ENCODE assay signal across 37 cellular contexts in the genomic region with DNA sequence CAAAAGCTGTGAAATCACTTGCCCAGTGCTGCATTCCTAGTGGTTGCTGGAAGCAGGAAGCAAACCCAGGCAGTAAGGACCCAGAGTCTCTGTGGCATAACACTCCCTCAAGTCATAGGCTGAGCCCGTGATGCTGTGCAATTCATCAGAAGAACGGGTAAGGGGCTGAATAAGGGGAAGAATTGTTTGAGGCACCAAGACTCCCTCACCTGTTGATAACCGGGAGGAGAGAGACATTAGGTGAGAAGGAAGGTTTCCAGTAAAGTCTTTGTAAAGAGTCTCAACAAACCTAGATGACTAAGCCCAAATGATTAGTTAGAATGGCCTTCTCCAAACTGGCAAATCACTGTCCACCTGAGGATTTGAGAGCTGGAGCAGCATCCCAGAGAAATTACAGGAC. TPM values are rescaled to one million over a fixed set of nuclear protein-coding genes. Genes with fewer than 3 reads are reported as not detected.
"Had no signal": no experiment of that assay in that cellular context is flagged by ENCODE, and none has a peak within 500 bp of the region (broad histone marks: within the 10 kb centered on the region; RNA-seq: fewer than 3 reads in every experiment).

No MANE protein-coding gene starts in this region.

- DNase-seq: activated B cell treated with CpG ODN at 0.5 μM for 24 hours; activated CD4-positive, alpha-beta T cell treated with anti-CD3 and anti-CD28 coated beads for 48 hours; activated CD4-positive, alpha-beta T cell treated with anti-CD3 and anti-CD28 coated beads, Interleukin-2, amount 50 U/mL, for 1 hour; activated CD4-positive, alpha-beta T cell treated with anti-CD3 and anti-CD28 coated beads, Interleukin-2, amount 50 U/mL, for 48 hours; activated CD8-positive, alpha-beta memory T cell treated with anti-CD3 and anti-CD28 coated beads for 24 hours; activated CD8-positive, alpha-beta T cell treated with anti-CD3 and anti-CD28 coated beads for 36 hours; activated effector memory CD4-positive, alpha-beta T cell treated with Interleukin-2 at 50 U/mL for 16 hours; activated naive CD4-positive, alpha-beta T cell treated with anti-CD3 and anti-CD28 coated beads for 36 hours; activated naive CD8-positive, alpha-beta T cell treated with anti-CD3 and anti-CD28 coated beads for 36 hours; activated naive CD8-positive, alpha-beta T cell treated with anti-CD3 and anti-CD28 coated beads, Interleukin-2, amount 50 U/mL, for 24 hours; activated T-cell treated with anti-CD3 and anti-CD28 coated beads, Interleukin-2, amount 50 U/mL, for 4 hours; adrenal gland; amygdala; aorta; dorsolateral prefrontal cortex; effector memory CD4-positive, alpha-beta T cell; endodermal cell; gastrocnemius medialis; glutamatergic neuron; heart left ventricle; T-helper 17 cell; T1000; WERI-Rb-1 had no signal

- H3K27ac Mint-ChIP-seq: activated B cell treated with CpG ODN at 0.5 μM for 24 hours; activated CD8-positive, alpha-beta T cell treated with anti-CD3 and anti-CD28 coated beads for 36 hours; activated naive CD4-positive, alpha-beta T cell treated with anti-CD3 and anti-CD28 coated beads for 36 hours; activated naive CD4-positive, alpha-beta T cell treated with anti-CD3 and anti-CD28 coated beads, Interleukin-2, amount 50 U/mL, for 24 hours; activated naive CD8-positive, alpha-beta T cell treated with anti-CD3 and anti-CD28 coated beads for 36 hours; activated naive CD8-positive, alpha-beta T cell treated with anti-CD3 and anti-CD28 coated beads, Interleukin-2, amount 50 U/mL, for 24 hours; activated T-helper 17 cell treated with anti-CD3 and anti-CD28 coated beads, Interleukin-2, amount 50 U/mL, for 72 hours; brain; dendritic cell treated with granulocyte-macrophage colony-stimulating factor and Interleukin-4, amounts not matched to agents 40 ng/mL and 50 ng/mL, for 4 days; endodermal cell; T-helper 17 cell; T-helper 2 cell treated with Interferon-gamma antibody and Interleukin-4, amounts not matched to agents 5 μg/mL and 100 μg/mL, for 36 hours had no signal

- H3K27me3 Mint-ChIP-seq: activated B cell treated with CpG ODN at 0.5 μM for 24 hours; activated CD8-positive, alpha-beta T cell treated with anti-CD3 and anti-CD28 coated beads for 36 hours; activated naive CD4-positive, alpha-beta T cell treated with anti-CD3 and anti-CD28 coated beads, Interleukin-2, amount 50 U/mL, for 24 hours; activated naive CD8-positive, alpha-beta T cell treated with anti-CD3 and anti-CD28 coated beads for 36 hours; activated naive CD8-positive, alpha-beta T cell treated with anti-CD3 and anti-CD28 coated beads, Interleukin-2, amount 50 U/mL, for 24 hours; activated T-helper 17 cell treated with anti-CD3 and anti-CD28 coated beads, Interleukin-2, amount 50 U/mL, for 72 hours; central memory CD8-positive, alpha-beta T cell; dendritic cell treated with granulocyte-macrophage colony-stimulating factor and Interleukin-4, amounts not matched to agents 40 ng/mL and 50 ng/mL, for 4 days had no signal

- H3K4me1 ChIP-seq: adrenal gland, breast epithelium, foreskin keratinocyte, gastrocnemius medialis, heart left ventricle had no signal

- H3K27me3 ChIP-seq: adrenal gland, breast epithelium, cardiac muscle cell, dorsolateral prefrontal cortex, foreskin keratinocyte, gastrocnemius medialis, heart left ventricle had no signal

- H3K4me3 ChIP-seq: adrenal gland, breast epithelium, cardiac muscle cell, coronary artery, dorsolateral prefrontal cortex, gastrocnemius medialis, heart left ventricle had no signal

- H3K27ac ChIP-seq: adrenal gland, breast epithelium, cardiac muscle cell, coronary artery, dorsolateral prefrontal cortex, foreskin keratinocyte, gastrocnemius medialis, heart left ventricle, WERI-Rb-1 had no signal

- H3K4me3 Mint-ChIP-seq: activated B cell treated with CpG ODN at 0.5 μM for 24 hours; activated CD8-positive, alpha-beta T cell treated with anti-CD3 and anti-CD28 coated beads for 36 hours; activated naive CD4-positive, alpha-beta T cell treated with anti-CD3 and anti-CD28 coated beads for 36 hours; activated naive CD4-positive, alpha-beta T cell treated with anti-CD3 and anti-CD28 coated beads, Interleukin-2, amount 50 U/mL, for 24 hours; activated naive CD8-positive, alpha-beta T cell treated with anti-CD3 and anti-CD28 coated beads for 36 hours; activated naive CD8-positive, alpha-beta T cell treated with anti-CD3 and anti-CD28 coated beads, Interleukin-2, amount 50 U/mL, for 24 hours; activated T-cell treated with anti-CD3 and anti-CD28 coated beads, Interleukin-2, amount 50 U/mL, for 4 hours; activated T-helper 17 cell treated with anti-CD3 and anti-CD28 coated beads, Interleukin-2, amount 50 U/mL, for 72 hours; brain; central memory CD8-positive, alpha-beta T cell; dendritic cell treated with granulocyte-macrophage colony-stimulating factor and Interleukin-4, amounts not matched to agents 40 ng/mL and 50 ng/mL, for 4 days; endodermal cell; T-helper 17 cell; T-helper 2 cell treated with Interferon-gamma antibody and Interleukin-4, amounts not matched to agents 5 μg/mL and 100 μg/mL, for 36 hours had no signal

- H3K36me3 ChIP-seq: adrenal gland, breast epithelium, cardiac muscle cell, gastrocnemius medialis, heart left ventricle, WERI-Rb-1 had no signal

- H3K36me3 Mint-ChIP-seq: activated naive CD4-positive, alpha-beta T cell treated with anti-CD3 and anti-CD28 coated beads, Interleukin-2, amount 50 U/mL, for 24 hours; activated naive CD8-positive, alpha-beta T cell treated with anti-CD3 and anti-CD28 coated beads for 36 hours; brain had no signal

- H3K9me3 Mint-ChIP-seq: activated B cell treated with CpG ODN at 0.5 μM for 24 hours; activated CD8-positive, alpha-beta T cell treated with anti-CD3 and anti-CD28 coated beads for 36 hours; activated naive CD4-positive, alpha-beta T cell treated with anti-CD3 and anti-CD28 coated beads for 36 hours; activated naive CD4-positive, alpha-beta T cell treated with anti-CD3 and anti-CD28 coated beads, Interleukin-2, amount 50 U/mL, for 24 hours; activated naive CD8-positive, alpha-beta T cell treated with anti-CD3 and anti-CD28 coated beads for 36 hours; activated naive CD8-positive, alpha-beta T cell treated with anti-CD3 and anti-CD28 coated beads, Interleukin-2, amount 50 U/mL, for 24 hours; activated T-cell treated with anti-CD3 and anti-CD28 coated beads, Interleukin-2, amount 50 U/mL, for 4 hours; activated T-helper 17 cell treated with anti-CD3 and anti-CD28 coated beads, Interleukin-2, amount 50 U/mL, for 72 hours; brain; central memory CD8-positive, alpha-beta T cell; dendritic cell treated with granulocyte-macrophage colony-stimulating factor and Interleukin-4, amounts not matched to agents 40 ng/mL and 50 ng/mL, for 4 days; endodermal cell; T-helper 2 cell treated with Interferon-gamma antibody and Interleukin-4, amounts not matched to agents 5 μg/mL and 100 μg/mL, for 36 hours had no signal

- ATAC-seq: activated CD4-positive, CD25-positive, alpha-beta regulatory T cell treated with anti-CD3 and anti-CD28 coated beads, Interleukin-2, amount 50 U/mL, for 24 hours; activated CD8-positive, alpha-beta T cell treated with anti-CD3 and anti-CD28 coated beads for 36 hours; activated naive CD8-positive, alpha-beta T cell treated with anti-CD3 and anti-CD28 coated beads, Interleukin-2, amount 50 U/mL, for 24 hours; activated T-cell treated with anti-CD3 and anti-CD28 coated beads, Interleukin-2, amount 50 U/mL, for 4 hours; activated T-helper 17 cell treated with anti-CD3 and anti-CD28 coated beads, Interleukin-2, amount 50 U/mL, for 72 hours; esophagus mucosa; foreskin keratinocyte; gastrocnemius medialis; heart left ventricle; T-helper 17 cell had no signal

- H3K9me3 ChIP-seq: adrenal gland, breast epithelium, gastrocnemius medialis, heart left ventricle had no signal

- H3K4me1 Mint-ChIP-seq: activated naive CD4-positive, alpha-beta T cell treated with anti-CD3 and anti-CD28 coated beads, Interleukin-2, amount 50 U/mL, for 24 hours; activated naive CD8-positive, alpha-beta T cell treated with anti-CD3 and anti-CD28 coated beads for 36 hours; activated naive CD8-positive, alpha-beta T cell treated with anti-CD3 and anti-CD28 coated beads, Interleukin-2, amount 50 U/mL, for 24 hours; activated T-helper 17 cell treated with anti-CD3 and anti-CD28 coated beads, Interleukin-2, amount 50 U/mL, for 72 hours; brain; central memory CD8-positive, alpha-beta T cell; endodermal cell; T-helper 17 cell had no signal

RNA-seq across cellular contexts. Expression of a gene that starts 18.3 kb away (rescaled TPM):
- total RNA-seq: endodermal cell, foreskin keratinocyte had no signal
- polyA plus RNA-seq: foreskin keratinocyte had no signal

RNA-seq across cellular contexts. Expression of a gene that starts 45.8 kb away (rescaled TPM):
- total RNA-seq: activated B cell treated with CpG ODN at 0.5 μM for 24 hours; activated CD8-positive, alpha-beta T cell treated with anti-CD3 and anti-CD28 coated beads for 36 hours; activated naive CD4-positive, alpha-beta T cell treated with anti-CD3 and anti-CD28 coated beads for 36 hours; activated naive CD8-positive, alpha-beta T cell treated with anti-CD3 and anti-CD28 coated beads for 36 hours; activated T-cell treated with anti-CD3 and anti-CD28 coated beads, Interleukin-2, amount 50 U/mL, for 4 hours; activated T-helper 17 cell treated with anti-CD3 and anti-CD28 coated beads, Interleukin-2, amount 50 U/mL, for 72 hours; adrenal gland; aorta; cardiac muscle cell; cerebellum; endodermal cell; epithelial cell of proximal tubule; esophagus mucosa; foreskin keratinocyte; heart left ventricle; T-helper 17 cell had no signal
- polyA plus RNA-seq: cardiac muscle cell, heart left ventricle had no signal

RNA-seq across cellular contexts. Expression of a gene that starts 55.4 kb away (rescaled TPM):
- total RNA-seq: activated B cell treated with CpG ODN at 0.5 μM for 24 hours; activated CD8-positive, alpha-beta T cell treated with anti-CD3 and anti-CD28 coated beads for 36 hours; activated naive CD4-positive, alpha-beta T cell treated with anti-CD3 and anti-CD28 coated beads for 36 hours; activated naive CD8-positive, alpha-beta T cell treated with anti-CD3 and anti-CD28 coated beads for 36 hours; activated T-cell treated with anti-CD3 and anti-CD28 coated beads, Interleukin-2, amount 50 U/mL, for 4 hours; activated T-helper 17 cell treated with anti-CD3 and anti-CD28 coated beads, Interleukin-2, amount 50 U/mL, for 72 hours; adrenal gland; aorta; cardiac muscle cell; cerebellum; dorsolateral prefrontal cortex; endodermal cell; epithelial cell of proximal tubule; esophagus mucosa; foreskin keratinocyte; gastrocnemius medialis; heart left ventricle; T-helper 17 cell had no signal
- polyA plus RNA-seq: adrenal gland, aorta, cardiac muscle cell, foreskin keratinocyte, heart left ventricle had no signal
